ENCODE assay signal across 15 cellular contexts in the genomic region with DNA sequence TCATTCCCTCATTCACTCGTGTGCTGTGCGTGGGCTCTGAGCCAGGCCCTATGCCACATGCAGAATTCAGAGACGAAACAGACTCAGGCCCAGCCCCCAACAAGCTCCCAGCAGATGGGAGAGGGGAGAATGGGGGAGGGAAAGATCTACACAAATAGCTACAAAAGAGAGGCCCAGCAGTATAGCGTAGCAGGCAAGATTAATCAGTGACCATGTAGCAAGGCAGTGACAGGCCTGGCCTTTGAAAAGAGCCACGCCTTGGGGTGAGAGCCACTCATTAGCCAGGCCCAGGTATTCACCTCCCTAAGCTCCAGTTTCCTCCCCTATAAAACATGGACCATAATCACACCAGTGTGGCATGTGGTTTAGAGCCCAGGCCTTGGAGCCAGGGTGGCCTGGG. TPM values are rescaled to one million over a fixed set of nuclear protein-coding genes. Genes with fewer than 3 reads are reported as not detected.
A peak's percentile ranks its signal among the peaks of the same experiment; 100 is the strongest.
DNase-seq lines count a peak whose midpoint lies in the region; ATAC-seq and TF ChIP-seq lines count a peak whose summit lies in the region.
"Had no signal": no experiment of that assay in that cellular context is flagged by ENCODE, and none has a peak within 500 bp of the region (broad histone marks: within the 10 kb centered on the region; RNA-seq: fewer than 3 reads in every experiment).

No MANE protein-coding gene starts in this region.

- no peaks in the 10 kb centered on the region for H3K36me3 Mint-ChIP-seq in progenitor cell of endocrine pancreas (ENCODE audit: insufficient read depth)

- no peak for TF ChIP-seq POLR2A in ovary (IDR thresholded peaks at IDR 0.05)

- H3K4me3 ChIP-seq in ovary = no peak overlapping the region
- H3K4me3 ChIP-seq: gastroesophageal sphincter, lung had no signal

- peak overlapping the region; percentile 96 for H3K27ac Mint-ChIP-seq in progenitor cell of endocrine pancreas
- H3K27ac Mint-ChIP-seq: activated naive CD8-positive, alpha-beta T cell had no signal

- no peaks in the 10 kb centered on the region for H3K36me3 ChIP-seq in ovary
- H3K36me3 ChIP-seq: gastroesophageal sphincter had no signal

- no peak for TF ChIP-seq CTCF in progenitor cell of endocrine pancreas (IDR thresholded peaks at IDR 0.05; ENCODE audit: unreplicated experiment)
- no peak for TF ChIP-seq CTCF in ovary (IDR thresholded peaks at IDR 0.05)

- WGBS in ovary, 3 donors = 47 to 52% (median 49%) methylated on average over 5 of the region's 5 CpGs

- ATAC-seq in GM21390 (IDR thresholded peaks at IDR 0.05; ENCODE audit: unreplicated experiment) = no peak
- ATAC-seq: gastroesophageal sphincter had no signal

- peaks cover 14% of the 10 kb centered on the region for H3K4me1 ChIP-seq in ovary (ENCODE audit: insufficient read depth)

- no peaks in the 10 kb centered on the region for H3K9me3 Mint-ChIP-seq in progenitor cell of endocrine pancreas (ENCODE audit: low read depth)

- H3K27me3 Mint-ChIP-seq in progenitor cell of endocrine pancreas = no peaks in the 10 kb centered on the region

- intact Hi-C loops in ovary (cut with DNase I) = loop anchor here in 1 of 4 donors (10.0 kb wide), 1 partner anchor 630 kb away; no protein-coding TSS in a partner anchor

- no peak for TF ChIP-seq EP300 in ovary (IDR thresholded peaks at IDR 0.05)

- no peak overlapping the region for H3K27ac ChIP-seq in ovary
- H3K27ac ChIP-seq: gastroesophageal sphincter had no signal

- no peak overlapping the region for H3K4me3 Mint-ChIP-seq in progenitor cell of endocrine pancreas (ENCODE audit: low read depth)
- H3K4me3 Mint-ChIP-seq: activated naive CD8-positive, alpha-beta T cell had no signal

- DNase-seq in NCI-H2081 (lab: John Stamatoyannopoulos, UW) = peak; percentile 53 to 72
- no peak for DNase-seq in NCI-H2081 treated with DMSO at 0.1 percent for 48 hours (lab: John Stamatoyannopoulos, UW)
- DNase-seq in NCI-H774 (lab: John Stamatoyannopoulos, UW) = peak; percentile 56
- peak; percentile 13 for DNase-seq in fibroblast of peridontal ligament (ENCODE audit: extremely low read depth)
- DNase-seq in progenitor cell of endocrine pancreas (ENCODE audit: low spot score, unreplicated experiment) = no peak
- DNase-seq in NCI-H2196 (lab: John Stamatoyannopoulos, UW; ENCODE audit: unreplicated experiment) = no peak
- DNase-seq in ovary = no peak
- DNase-seq: 8988T; activated CD8-positive, alpha-beta memory T cell treated with anti-CD3 and anti-CD28 coated beads for 24 hours had no signal

- peaks cover 45% of the 10 kb centered on the region for H3K4me1 Mint-ChIP-seq in progenitor cell of endocrine pancreas (ENCODE audit: low read depth)

- H3K27me3 ChIP-seq in ovary = no peaks in the 10 kb centered on the region
- H3K27me3 ChIP-seq: gastroesophageal sphincter had no signal

- H3K9me3 ChIP-seq in ovary = no peaks in the 10 kb centered on the region

RNA-seq across cellular contexts. Expression of a gene that starts 16.4 kb away (rescaled TPM):
- 398 and 429 TPM in 2 replicates for total RNA-seq in progenitor cell of endocrine pancreas
- total RNA-seq in ovary = 100 to 1,000 TPM in 4 of 7 donors, 10 to 100 TPM in 3; 68.5 to 653 (median 144) TPM
- polyA plus RNA-seq in ovary = 100 to 1,000 TPM in 1 of 2 donors, 10 to 100 TPM in 1; 13.3 to 110 TPM

RNA-seq across cellular contexts. Expression of a gene that starts 25.8 kb away (rescaled TPM):
- total RNA-seq in progenitor cell of endocrine pancreas (2.9 TPM in 2 replicates), ovary (1 to 10 TPM in 1 of 7 donors, under 1 TPM in 5, not detected in 1; 0.17 to 9.4 (median 0.46) TPM)
- polyA plus RNA-seq in ovary = under 1 TPM; 0.11 to 0.22 TPM

RNA-seq across cellular contexts. Expression of a gene that starts 27.4 kb away (rescaled TPM):
- not detected in 2 replicates for total RNA-seq in progenitor cell of endocrine pancreas
- total RNA-seq in ovary = not detected
- not detected for polyA plus RNA-seq in ovary
- total RNA-seq: dermis microvascular lymphatic vessel endothelial cell, gastroesophageal sphincter, lung, temporal lobe had no signal
- polyA plus RNA-seq: lung had no signal

RNA-seq across cellular contexts. Expression of a gene that starts 39.1 kb away (rescaled TPM):
- total RNA-seq in progenitor cell of endocrine pancreas = not detected in 2 replicates
- 1 to 10 TPM in 3 of 7 donors, under 1 TPM in 2, not detected in 2; 0.32 to 3.7 (median 3.2) TPM for total RNA-seq in ovary
- 1 to 10 TPM in 1 of 2 donors, under 1 TPM in 1; 0.16 to 1.1 TPM for polyA plus RNA-seq in ovary
- total RNA-seq: dermis microvascular lymphatic vessel endothelial cell, temporal lobe had no signal

RNA-seq across cellular contexts. Expression of a gene that starts 42.2 kb away (rescaled TPM):
- total RNA-seq in progenitor cell of endocrine pancreas (not detected in 2 replicates), ovary (1 to 10 TPM in 1 of 7 donors, under 1 TPM in 2, not detected in 4; 0.38 to 1.1 (median 0.75) TPM)
- polyA plus RNA-seq in ovary = not detected
- total RNA-seq: dermis microvascular lymphatic vessel endothelial cell had no signal

Comparison
In these comparisons a context has a peak if more than half of its experiments do, and no peak if none do; other contexts are left out.
1. DNase-seq: peak in NCI-H2081 (2 of 2), NCI-H774 (single experiment) and fibroblast of peridontal ligament (single experiment); none in NCI-H2081 treated with DMSO at 0.1 percent for 48 hours (single experiment), progenitor cell of endocrine pancreas (single experiment), NCI-H2196 (single experiment) and ovary (0 of 5).